Comparison of ENCODE assay signal across 1 cellular context in genomic region chr3:110123929-110124328, GRCh38.
TF ChIP-seq lines count a peak whose summit lies in the region.

No MANE protein-coding gene starts in this region.

TF ChIP-seq in A549, 52 proteins besides CTCF, POLR2A, EP300 and RAD21 (continued from another document):
- TF ChIP-seq, protein P1, sequence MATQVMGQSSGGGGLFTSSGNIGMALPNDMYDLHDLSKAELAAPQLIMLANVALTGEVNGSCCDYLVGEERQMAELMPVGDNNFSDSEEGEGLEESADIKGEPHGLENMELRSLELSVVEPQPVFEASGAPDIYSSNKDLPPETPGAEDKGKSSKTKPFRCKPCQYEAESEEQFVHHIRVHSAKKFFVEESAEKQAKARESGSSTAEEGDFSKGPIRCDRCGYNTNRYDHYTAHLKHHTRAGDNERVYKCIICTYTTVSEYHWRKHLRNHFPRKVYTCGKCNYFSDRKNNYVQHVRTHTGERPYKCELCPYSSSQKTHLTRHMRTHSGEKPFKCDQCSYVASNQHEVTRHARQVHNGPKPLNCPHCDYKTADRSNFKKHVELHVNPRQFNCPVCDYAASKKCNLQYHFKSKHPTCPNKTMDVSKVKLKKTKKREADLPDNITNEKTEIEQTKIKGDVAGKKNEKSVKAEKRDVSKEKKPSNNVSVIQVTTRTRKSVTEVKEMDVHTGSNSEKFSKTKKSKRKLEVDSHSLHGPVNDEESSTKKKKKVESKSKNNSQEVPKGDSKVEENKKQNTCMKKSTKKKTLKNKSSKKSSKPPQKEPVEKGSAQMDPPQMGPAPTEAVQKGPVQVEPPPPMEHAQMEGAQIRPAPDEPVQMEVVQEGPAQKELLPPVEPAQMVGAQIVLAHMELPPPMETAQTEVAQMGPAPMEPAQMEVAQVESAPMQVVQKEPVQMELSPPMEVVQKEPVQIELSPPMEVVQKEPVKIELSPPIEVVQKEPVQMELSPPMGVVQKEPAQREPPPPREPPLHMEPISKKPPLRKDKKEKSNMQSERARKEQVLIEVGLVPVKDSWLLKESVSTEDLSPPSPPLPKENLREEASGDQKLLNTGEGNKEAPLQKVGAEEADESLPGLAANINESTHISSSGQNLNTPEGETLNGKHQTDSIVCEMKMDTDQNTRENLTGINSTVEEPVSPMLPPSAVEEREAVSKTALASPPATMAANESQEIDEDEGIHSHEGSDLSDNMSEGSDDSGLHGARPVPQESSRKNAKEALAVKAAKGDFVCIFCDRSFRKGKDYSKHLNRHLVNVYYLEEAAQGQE (IDR thresholded peaks at IDR 0.05) = no peak
- TF ChIP-seq, protein P2, sequence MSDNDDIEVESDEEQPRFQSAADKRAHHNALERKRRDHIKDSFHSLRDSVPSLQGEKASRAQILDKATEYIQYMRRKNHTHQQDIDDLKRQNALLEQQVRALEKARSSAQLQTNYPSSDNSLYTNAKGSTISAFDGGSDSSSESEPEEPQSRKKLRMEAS (IDR thresholded peaks at IDR 0.05) = no peak
